Comparison of ENCODE assay signal across 24 cellular contexts in the genomic region with DNA sequence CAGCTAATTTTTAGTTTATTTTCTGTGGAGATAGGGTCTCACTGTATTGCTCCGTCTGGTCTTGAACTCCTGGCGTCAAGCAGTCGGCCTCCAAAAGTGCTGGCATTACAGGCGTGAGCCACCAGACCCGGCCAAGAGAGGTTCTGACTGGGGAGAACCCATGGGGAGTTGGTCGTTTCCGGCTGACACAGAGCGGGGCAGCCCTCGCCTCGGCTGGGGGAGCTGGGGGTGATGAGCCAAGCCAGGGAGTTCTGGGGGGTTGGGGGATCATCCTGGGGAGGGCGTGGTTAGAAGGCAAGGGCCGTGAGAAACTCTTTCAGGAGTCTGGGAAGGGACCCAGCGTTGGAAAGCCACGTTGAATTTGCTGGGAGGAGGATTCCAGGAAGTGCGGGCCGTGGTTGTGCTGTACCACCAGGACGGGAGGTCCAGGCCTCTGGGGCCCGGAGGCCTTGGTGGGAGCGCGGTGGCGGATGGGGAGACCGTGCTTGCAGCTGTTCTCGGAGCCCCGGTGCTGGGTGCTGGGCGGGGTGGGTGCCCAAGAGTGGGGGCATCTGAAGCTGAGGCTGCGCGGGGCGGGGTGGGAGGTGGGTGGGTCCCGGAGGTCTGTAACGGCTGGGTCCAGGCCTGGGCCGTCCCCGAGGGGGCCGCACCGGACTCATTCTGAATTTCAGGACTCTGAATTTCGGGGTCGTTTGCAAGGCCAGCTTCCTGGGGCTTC. TPM values are rescaled to one million over a fixed set of nuclear protein-coding genes. Genes with fewer than 3 reads are reported as not detected.
"Had no signal": no experiment of that assay in that cellular context is flagged by ENCODE, and none has a peak within 500 bp of the region (broad histone marks: within the 10 kb centered on the region; RNA-seq: fewer than 3 reads in every experiment).

No MANE protein-coding gene starts in this region.

- H3K4me3 ChIP-seq: coronary artery, heart left ventricle, left lung, lung, sigmoid colon, skin epidermis, tibial artery, upper lobe of left lung had no signal

- H3K9me3 ChIP-seq: heart left ventricle, left lung, sigmoid colon, tibial artery, upper lobe of left lung had no signal

- FAIRE-seq: frontal cortex, islet of Langerhans had no signal

- H3K27me3 ChIP-seq: heart left ventricle, left lung, sigmoid colon, tibial artery, upper lobe of left lung had no signal

- DNase-seq: central memory CD4-positive, alpha-beta T cell; effector CD4-positive, alpha-beta T cell; heart left ventricle; hippocampal formation; mesenchymal stem cell; naive B cell; posterior cingulate gyrus; sigmoid colon; stimulated activated CD4-positive, alpha-beta T cell treated with anti-CD3 and anti-CD28 coated beads, Interleukin-2, amount 100 ng/mL, for 24 hours; stimulated activated CD4-positive, alpha-beta T cell treated with anti-CD3 and anti-CD28 coated beads, Interleukin-4, amount 100 ng/mL, for 4 hours; stimulated activated naive CD4-positive, alpha-beta T cell; tibial artery had no signal

- H3K27ac ChIP-seq: coronary artery, heart left ventricle, left lung, sigmoid colon, skin epidermis, tibial artery, upper lobe of left lung had no signal

- ATAC-seq: left lung had no signal

- H3K4me1 ChIP-seq: heart left ventricle, left lung, sigmoid colon, tibial artery, upper lobe of left lung had no signal

RNA-seq across cellular contexts. Expression of a gene that starts 55.8 kb away (rescaled TPM):
- total RNA-seq: dermis microvascular lymphatic vessel endothelial cell, fibroblast of lung, glomerular endothelial cell, omental fat pad, pulmonary artery endothelial cell, sigmoid colon had no signal
- polyA plus RNA-seq: fibroblast of lung had no signal
